21 cellular contexts compared by ENCODE assay signal in genomic region chr6:170535002-170535401, GRCh38.
"Had no signal": no experiment of that assay in that cellular context is flagged by ENCODE, and none has a peak within 500 bp of the region (broad histone marks: within the 10 kb centered on the region; RNA-seq: fewer than 3 reads in every experiment).

No MANE protein-coding gene starts in this region.

- H3K4me3 ChIP-seq: colonic mucosa, left lung, lower lobe of right lung, neural progenitor cell, ovary, right atrium auricular region, smooth muscle cell, tibial nerve, upper lobe of right lung, vagina had no signal

- H3K27ac ChIP-seq: colonic mucosa, left lung, lower lobe of right lung, neural progenitor cell, ovary, right atrium auricular region, tibial nerve, upper lobe of right lung, vagina had no signal

- H3K4me1 ChIP-seq: colonic mucosa, left lung, lower lobe of right lung, neural progenitor cell, tibial nerve, upper lobe of right lung, vagina had no signal

- H3K4me3 Mint-ChIP-seq: memory B cell; mesothelial cell of epicardium; natural killer cell treated with Interleukin-12 subunit alpha and Interleukin-12 subunit beta and Interleukin-15 and Interleukin-18, amount 100 ng/mL, for 72 hours; neural progenitor cell had no signal

- H3K27me3 ChIP-seq: colonic mucosa, left lung, neural progenitor cell, ovary, right atrium auricular region, tibial nerve, upper lobe of right lung, vagina had no signal

- H3K9me3 Mint-ChIP-seq: memory B cell; mesothelial cell of epicardium; natural killer cell treated with Interleukin-12 subunit alpha and Interleukin-12 subunit beta and Interleukin-15 and Interleukin-18, amount 100 ng/mL, for 72 hours; neural progenitor cell had no signal

- H3K36me3 ChIP-seq: ovary had no signal

- H3K4me1 Mint-ChIP-seq: memory B cell had no signal

- DNase-seq: colonic mucosa; dermis blood vessel endothelial cell; foreskin melanocyte; head of caudate nucleus; hypothalamus; kidney glomerular epithelial cell; left lung; lower lobe of right lung; nucleus accumbens; ovary; stimulated activated CD4-positive, alpha-beta T cell treated with anti-CD3 and anti-CD28 coated beads, Interleukin-2, amount 100 ng/mL, for 48 hours; stimulated activated naive CD4-positive, alpha-beta T cell treated with Interleukin-2 at 50 U/mL for 16 hours; upper lobe of right lung had no signal

- H3K9ac ChIP-seq: neural progenitor cell had no signal

- H3K27me3 Mint-ChIP-seq: memory B cell; natural killer cell treated with Interleukin-12 subunit alpha and Interleukin-12 subunit beta and Interleukin-15 and Interleukin-18, amount 100 ng/mL, for 72 hours had no signal

- ATAC-seq: left lung; lower lobe of right lung; natural killer cell treated with Interleukin-12 subunit alpha and Interleukin-12 subunit beta and Interleukin-15 and Interleukin-18, amount 100 ng/mL, for 72 hours; upper lobe of right lung had no signal

- H3K27ac Mint-ChIP-seq: memory B cell; mesothelial cell of epicardium; natural killer cell treated with Interleukin-12 subunit alpha and Interleukin-12 subunit beta and Interleukin-15 and Interleukin-18, amount 100 ng/mL, for 72 hours; neural progenitor cell had no signal

- H3K9me3 ChIP-seq: colonic mucosa, left lung, lower lobe of right lung, ovary, right atrium auricular region, tibial nerve, upper lobe of right lung, vagina had no signal
